Comparison of ENCODE assay signal across 32 cellular contexts in the genomic region with DNA sequence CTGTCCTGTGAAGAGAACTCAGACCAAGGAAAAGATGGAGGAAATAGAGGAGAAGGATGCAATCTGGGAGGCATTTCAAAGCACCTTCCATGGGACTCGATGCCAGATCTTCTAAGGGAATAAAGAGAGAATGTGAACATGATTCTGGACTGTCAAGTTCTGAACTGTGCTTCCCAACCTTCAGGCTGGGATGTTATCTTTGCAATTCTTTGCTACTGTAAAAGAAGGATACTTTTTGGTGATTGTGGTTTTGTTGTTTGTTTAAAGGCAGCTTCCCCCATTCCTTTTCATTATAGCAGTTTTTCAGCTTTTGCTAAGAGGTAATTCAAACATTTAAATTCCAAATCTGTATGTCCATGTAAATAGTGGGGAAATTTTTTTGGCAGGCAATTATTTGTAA.
"Had no signal": no experiment of that assay in that cellular context is flagged by ENCODE, and none has a peak within 500 bp of the region (broad histone marks: within the 10 kb centered on the region; RNA-seq: fewer than 3 reads in every experiment).

No MANE protein-coding gene starts in this region.

- H3K4me3 Mint-ChIP-seq: activated B cell treated with CpG ODN at 0.5 μM for 24 hours; activated CD4-positive, alpha-beta memory T cell treated with anti-CD3 and anti-CD28 coated beads for 36 hours; activated CD4-positive, alpha-beta T cell treated with anti-CD3 and anti-CD28 coated beads, Interleukin-2, amount 10 ng/mL, durations not matched to agents 24 days and 14 days; activated CD8-positive, alpha-beta T cell treated with anti-CD3 and anti-CD28 coated beads for 36 hours; activated naive CD4-positive, alpha-beta T cell treated with anti-CD3 and anti-CD28 coated beads for 36 hours; activated naive CD8-positive, alpha-beta T cell treated with anti-CD3 and anti-CD28 coated beads for 36 hours; activated T-cell treated with anti-CD3 and anti-CD28 coated beads, Interleukin-2, amount 50 U/mL, for 4 hours; activated T-cell treated with anti-CD3 and anti-CD28 coated beads, Interleukin-2, amount 50 U/mL, for 72 hours; activated T-helper 1 cell treated with anti-CD3 and anti-CD28 coated beads, Interleukin-12 subunit alpha, Interleukin-12 subunit beta, Interleukin-2, Interleukin-4 antibody, amounts not matched to agents 30 ng/mL and 10 ng/mL and 1 ng/mL, durations not matched to agents 14 hours and 24 hours and 36 hours; activated T-helper 17 cell treated with anti-CD3 and anti-CD28 coated beads, Interleukin-2, amount 50 U/mL, for 72 hours; T-cell; T-helper 17 cell had no signal

- H3K36me3 Mint-ChIP-seq: activated CD4-positive, alpha-beta memory T cell treated with anti-CD3 and anti-CD28 coated beads for 36 hours; activated naive CD4-positive, alpha-beta T cell treated with anti-CD3 and anti-CD28 coated beads, Interleukin-2, amount 50 U/mL, for 72 hours; activated naive CD8-positive, alpha-beta T cell treated with anti-CD3 and anti-CD28 coated beads for 36 hours; T-cell had no signal

- H3K9me3 ChIP-seq: adrenal gland, body of pancreas, breast epithelium had no signal

- H3K27ac ChIP-seq: adrenal gland, body of pancreas, brain microvascular endothelial cell, breast epithelium, VCaP had no signal

- H3K4me1 Mint-ChIP-seq: activated CD4-positive, alpha-beta T cell treated with anti-CD3 and anti-CD28 coated beads, Interleukin-2, amount 10 ng/mL, durations not matched to agents 24 days and 14 days; activated T-helper 17 cell treated with anti-CD3 and anti-CD28 coated beads, Interleukin-2, amount 50 U/mL, for 72 hours; T-cell had no signal

- H3K36me3 ChIP-seq: adrenal gland, brain microvascular endothelial cell, breast epithelium had no signal

- H3K9me3 Mint-ChIP-seq: activated B cell treated with CpG ODN at 0.5 μM for 24 hours; activated CD4-positive, alpha-beta memory T cell treated with anti-CD3 and anti-CD28 coated beads for 36 hours; activated CD4-positive, alpha-beta T cell treated with anti-CD3 and anti-CD28 coated beads, Interleukin-2, amount 10 ng/mL, durations not matched to agents 24 days and 14 days; activated CD8-positive, alpha-beta T cell treated with anti-CD3 and anti-CD28 coated beads for 36 hours; activated naive CD4-positive, alpha-beta T cell treated with anti-CD3 and anti-CD28 coated beads for 36 hours; activated naive CD4-positive, alpha-beta T cell treated with anti-CD3 and anti-CD28 coated beads, Interleukin-2, amount 50 U/mL, for 72 hours; activated naive CD8-positive, alpha-beta T cell treated with anti-CD3 and anti-CD28 coated beads for 36 hours; activated T-cell treated with anti-CD3 and anti-CD28 coated beads, Interleukin-2, amount 50 U/mL, for 4 hours; activated T-cell treated with anti-CD3 and anti-CD28 coated beads, Interleukin-2, amount 50 U/mL, for 72 hours; activated T-helper 1 cell treated with anti-CD3 and anti-CD28 coated beads, Interleukin-12 subunit alpha, Interleukin-12 subunit beta, Interleukin-2, Interleukin-4 antibody, amounts not matched to agents 30 ng/mL and 10 ng/mL and 1 ng/mL, durations not matched to agents 14 hours and 24 hours and 36 hours; activated T-helper 17 cell treated with anti-CD3 and anti-CD28 coated beads, Interleukin-2, amount 50 U/mL, for 72 hours; T-cell had no signal

- ATAC-seq: activated CD8-positive, alpha-beta T cell treated with anti-CD3 and anti-CD28 coated beads for 36 hours; activated naive CD4-positive, alpha-beta T cell treated with anti-CD3 and anti-CD28 coated beads, Interleukin-2, amount 50 U/mL, for 72 hours; activated T-cell treated with anti-CD3 and anti-CD28 coated beads, Interleukin-2, amount 50 U/mL, for 4 hours; activated T-cell treated with anti-CD3 and anti-CD28 coated beads, Interleukin-2, amount 50 U/mL, for 72 hours; activated T-helper 17 cell treated with anti-CD3 and anti-CD28 coated beads, Interleukin-2, amount 50 U/mL, for 72 hours; body of pancreas; T-cell; T-helper 17 cell had no signal

- H3K27me3 ChIP-seq: adrenal gland, body of pancreas, breast epithelium had no signal

- H3K4me3 ChIP-seq: adrenal gland, body of pancreas, breast epithelium had no signal

- H3K27ac Mint-ChIP-seq: activated B cell treated with CpG ODN at 0.5 μM for 24 hours; activated CD4-positive, alpha-beta memory T cell treated with anti-CD3 and anti-CD28 coated beads for 36 hours; activated CD4-positive, alpha-beta T cell treated with anti-CD3 and anti-CD28 coated beads, Interleukin-2, amount 10 ng/mL, durations not matched to agents 24 days and 14 days; activated CD8-positive, alpha-beta T cell treated with anti-CD3 and anti-CD28 coated beads for 36 hours; activated naive CD4-positive, alpha-beta T cell treated with anti-CD3 and anti-CD28 coated beads for 36 hours; activated naive CD4-positive, alpha-beta T cell treated with anti-CD3 and anti-CD28 coated beads, Interleukin-2, amount 50 U/mL, for 72 hours; activated naive CD8-positive, alpha-beta T cell treated with anti-CD3 and anti-CD28 coated beads for 36 hours; activated T-helper 1 cell treated with anti-CD3 and anti-CD28 coated beads, Interleukin-12 subunit alpha, Interleukin-12 subunit beta, Interleukin-2, Interleukin-4 antibody, amounts not matched to agents 30 ng/mL and 10 ng/mL and 1 ng/mL, durations not matched to agents 14 hours and 24 hours and 36 hours; activated T-helper 17 cell treated with anti-CD3 and anti-CD28 coated beads, Interleukin-2, amount 50 U/mL, for 72 hours; T-cell; T-helper 17 cell had no signal

- H3K4me1 ChIP-seq: adrenal gland, breast epithelium had no signal

- DNase-seq: activated B cell treated with CpG ODN at 0.5 μM for 24 hours; activated CD4-positive, alpha-beta memory T cell treated with anti-CD3 and anti-CD28 coated beads for 36 hours; activated CD4-positive, alpha-beta T cell treated with anti-CD3 and anti-CD28 coated beads for 4 hours; activated CD4-positive, alpha-beta T cell treated with anti-CD3 and anti-CD28 coated beads, Interleukin-2, amount 10 ng/mL, durations not matched to agents 24 days and 14 days; activated CD4-positive, alpha-beta T cell treated with anti-CD3 and anti-CD28 coated beads, Interleukin-2, amount 50 U/mL, for 1 hour; activated CD4-positive, alpha-beta T cell treated with anti-CD3 and anti-CD28 coated beads, Interleukin-2, amount 50 U/mL, for 4 hours; activated CD4-positive, CD25-positive, alpha-beta regulatory T cell treated with anti-CD3 and anti-CD28 coated beads, Interleukin-2, amount 50 U/mL, for 72 hours; activated CD8-positive, alpha-beta memory T cell treated with anti-CD3 and anti-CD28 coated beads, Interleukin-2, amount 50 U/mL, for 4 hours; activated CD8-positive, alpha-beta T cell treated with anti-CD3 and anti-CD28 coated beads for 36 hours; activated effector memory CD4-positive, alpha-beta T cell treated with anti-CD3 and anti-CD28 coated beads, Interleukin-2, amount 50 U/mL, for 16 hours; activated gamma-delta T cell treated with Interleukin-2 at 50 U/mL for 16 hours; activated naive CD4-positive, alpha-beta T cell; activated naive CD4-positive, alpha-beta T cell treated with anti-CD3 and anti-CD28 coated beads for 36 hours; activated naive CD4-positive, alpha-beta T cell treated with anti-CD3 and anti-CD28 coated beads, Interleukin-2, amount 50 U/mL, for 16 hours; activated naive CD8-positive, alpha-beta T cell treated with anti-CD3 and anti-CD28 coated beads for 36 hours; activated T-cell treated with anti-CD3 and anti-CD28 coated beads for 4 hours; activated T-cell treated with anti-CD3 and anti-CD28 coated beads, Interleukin-2, amount 50 U/mL, for 1 hour; activated T-cell treated with anti-CD3 and anti-CD28 coated beads, Interleukin-2, amount 50 U/mL, for 4 hours; activated T-cell treated with anti-CD3 and anti-CD28 coated beads, Interleukin-2, amount 50 U/mL, for 72 hours; adrenal gland; amniotic stem cell; aorta; body of pancreas; brain microvascular endothelial cell; central memory CD4-positive, alpha-beta T cell; T-cell; T-helper 17 cell had no signal
